ENCODE assay signal across 16 cellular contexts in the genomic region with DNA sequence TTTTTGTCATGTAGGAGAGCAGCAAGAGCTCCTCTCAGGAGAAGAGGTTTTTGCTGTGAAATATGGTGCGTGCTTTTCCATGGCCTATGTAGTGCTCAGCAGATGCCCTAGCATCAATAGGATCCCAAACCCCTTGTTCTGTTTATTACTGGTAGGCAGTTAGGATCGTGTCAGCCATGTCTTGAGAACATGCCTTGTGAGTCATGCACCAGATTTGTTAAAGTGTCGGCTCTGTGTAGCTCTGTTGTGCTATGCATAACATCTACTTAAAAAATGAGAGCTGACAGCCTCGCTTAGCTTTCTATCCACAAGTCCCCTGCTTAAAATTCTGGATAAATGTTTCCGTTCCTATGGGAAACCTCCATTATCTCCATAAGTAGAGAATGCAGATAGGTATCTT. TPM values are rescaled to one million over a fixed set of nuclear protein-coding genes. Genes with fewer than 3 reads are reported as not detected.
DNase-seq lines count a peak whose midpoint lies in the region; ATAC-seq and TF ChIP-seq lines count a peak whose summit lies in the region.
"Had no signal": no experiment of that assay in that cellular context is flagged by ENCODE, and none has a peak within 500 bp of the region (broad histone marks: within the 10 kb centered on the region; RNA-seq: fewer than 3 reads in every experiment).

No MANE protein-coding gene starts in this region.

- no peak for TF ChIP-seq CTCF in gastroesophageal sphincter (IDR thresholded peaks at IDR 0.05)

- TF ChIP-seq POLR2A in gastroesophageal sphincter (IDR thresholded peaks at IDR 0.05): no peak

- no peaks in the 10 kb centered on the region for H3F3A ChIP-seq in GM23248 (ENCODE audit: insufficient read depth)

- H3K79me2 ChIP-seq in GM23248 (ENCODE audit: insufficient read depth): peaks cover 33% of the 10 kb centered on the region

- ATAC-seq in stimulated activated effector memory CD8-positive, alpha-beta T cell treated with anti-CD3 and anti-CD28 coated beads, Interleukin-12 subunit alpha, Interleukin-12 subunit beta, amount 100 ng/mL, for 72 hours: no peak
- ATAC-seq in HG03442 (IDR thresholded peaks at IDR 0.05; ENCODE audit: unreplicated experiment) (no peak), gastroesophageal sphincter (no peak)
- ATAC-seq: GM12878; naive thymus-derived CD8-positive, alpha-beta T cell had no signal

- 61% methylated on average over 5 of the region's 5 CpGs for WGBS in GM23248 (ENCODE audit: low coverage in 1 of 2, low lambda C conversion rate in 2 of 2, missing lambda C conversion rate in 2 of 2), 2 experiments
- 30 to 53% methylated on average over 2 to 3 of the region's 5 CpGs for WGBS in gastroesophageal sphincter (ENCODE audit: low coverage in 1 of 2), 2 donors

- no peaks in the 10 kb centered on the region for H4K20me1 ChIP-seq in GM23248 (ENCODE audit: insufficient read depth)

- H2AFZ ChIP-seq in GM23248: peak overlapping the region; percentile 38; the same call in 1 of the 2 replicates

- no peak overlapping the region for H3K9ac ChIP-seq in GM23248

- no peaks in the 10 kb centered on the region for H3K9me3 ChIP-seq in GM23248 (ENCODE audit: low read depth)
- H3K9me3 ChIP-seq in gastroesophageal sphincter: peaks cover 0 to 3% (median 0%) of the 10 kb centered on the region in 3 donors

- H3K36me3 Mint-ChIP-seq in stimulated activated effector memory CD8-positive, alpha-beta T cell treated with anti-CD3 and anti-CD28 coated beads, Interleukin-12 subunit alpha, Interleukin-12 subunit beta, amount 100 ng/mL, for 72 hours: peaks cover 12% of the 10 kb centered on the region
- H3K36me3 Mint-ChIP-seq: naive thymus-derived CD8-positive, alpha-beta T cell had no signal

- TF ChIP-seq EP300 in gastroesophageal sphincter (IDR thresholded peaks at IDR 0.05): no peak

- H3K27ac ChIP-seq in GM23248: 0 out of 2 replicates have a peak overlapping the region, but pooled peaks have one; percentile 9
- H3K27ac ChIP-seq in gastroesophageal sphincter: peak overlapping the region in 1 of 4 donors; percentile 9

- no peaks in the 10 kb centered on the region for H3K27me3 ChIP-seq in GM23248 (replicated peaks; ENCODE audit: insufficient read depth)
- no peaks in the 10 kb centered on the region for H3K27me3 ChIP-seq in gastroesophageal sphincter
- H3K27me3 ChIP-seq: transverse colon had no signal

- H3K36me3 ChIP-seq in GM23248 (ENCODE audit: low read depth) (no peaks in the 10 kb centered on the region), gastroesophageal sphincter (no peaks in the 10 kb centered on the region)
- H3K36me3 ChIP-seq: transverse colon had no signal

- no peaks in the 10 kb centered on the region for H3K9me2 ChIP-seq in GM23248 (ENCODE audit: insufficient read depth)

- peaks cover 11% of the 10 kb centered on the region; the same call in 1 of the 2 replicates for H3K4me1 ChIP-seq in GM23248 (ENCODE audit: insufficient read depth)
- H3K4me1 ChIP-seq in gastroesophageal sphincter: peaks cover 0 to 24% (median 0%) of the 10 kb centered on the region in 3 donors

- H3K4me3 ChIP-seq in GM23248 (no peak overlapping the region), gastroesophageal sphincter (no peak overlapping the region)
- H3K4me3 ChIP-seq: GM12878, transverse colon had no signal

- H3K27ac Mint-ChIP-seq in stimulated activated effector memory CD8-positive, alpha-beta T cell treated with anti-CD3 and anti-CD28 coated beads, Interleukin-12 subunit alpha, Interleukin-12 subunit beta, amount 100 ng/mL, for 72 hours: peak overlapping the region; percentile 54

- DNase-seq in GM23248: peak; percentile 71
- peak; percentile 14 for DNase-seq in amniotic stem cell (lab: John Stamatoyannopoulos, UW)
- DNase-seq in hepatic stellate cell (ENCODE audit: low spot score): peak; percentile 38
- no peak for DNase-seq in stimulated activated effector memory CD8-positive, alpha-beta T cell treated with anti-CD3 and anti-CD28 coated beads, Interleukin-12 subunit alpha, Interleukin-12 subunit beta, amount 100 ng/mL, for 72 hours (ENCODE audit: low spot score in 2 of 2)
- no peak for DNase-seq in MV-4-11 (lab: John Stamatoyannopoulos, UW)
- no peak for DNase-seq in SIG-M5 (lab: John Stamatoyannopoulos, UW)
- DNase-seq: activated CD4-positive, alpha-beta T cell treated with anti-CD3 and anti-CD28 coated beads, Interleukin-2, amount 50 U/mL, for 1 hour; central memory CD4-positive, alpha-beta T cell; naive thymus-derived CD8-positive, alpha-beta T cell; NCI-H2171; transverse colon had no signal

- in situ Hi-C loops in GM23248 (cut with MboI): no loop called here

- H3K4me1 Mint-ChIP-seq in stimulated activated effector memory CD8-positive, alpha-beta T cell treated with anti-CD3 and anti-CD28 coated beads, Interleukin-12 subunit alpha, Interleukin-12 subunit beta, amount 100 ng/mL, for 72 hours: peaks cover 22% of the 10 kb centered on the region

- no peak overlapping the region for H3K4me3 Mint-ChIP-seq in stimulated activated effector memory CD8-positive, alpha-beta T cell treated with anti-CD3 and anti-CD28 coated beads, Interleukin-12 subunit alpha, Interleukin-12 subunit beta, amount 100 ng/mL, for 72 hours

- H3K9me3 Mint-ChIP-seq in stimulated activated effector memory CD8-positive, alpha-beta T cell treated with anti-CD3 and anti-CD28 coated beads, Interleukin-12 subunit alpha, Interleukin-12 subunit beta, amount 100 ng/mL, for 72 hours: peaks cover 5% of the 10 kb centered on the region

- no peak overlapping the region for H3K4me2 ChIP-seq in GM23248 (ENCODE audit: unreplicated experiment)

RNA-seq across cellular contexts. Expression of a gene that starts 4.4 kb away (rescaled TPM):
- 75.1 and 84.5 TPM in 2 replicates for total RNA-seq in GM23248 (2014; rRNA removed; shearing (Covaris generic))
- polyA plus RNA-seq in GM23248 (2016; fragmentation: Nextera tagmentation; extraction: Ambion mirVana): 129 and 131 TPM in 2 replicates
- 10 to 100 TPM; 37.9 to 61.6 (median 49.0) TPM for total RNA-seq in gastroesophageal sphincter

RNA-seq across cellular contexts. Expression of a gene that starts 18.5 kb away (rescaled TPM):
- not detected in 2 replicates for total RNA-seq in GM23248 (2014; rRNA removed; shearing (Covaris generic))
- 0.05 and 0.06 TPM in 2 replicates for polyA plus RNA-seq in GM23248 (2016; fragmentation: Nextera tagmentation; extraction: Ambion mirVana)
- under 1 TPM in 2 of 4 donors, not detected in 2; 0.78 to 0.81 TPM for total RNA-seq in gastroesophageal sphincter
- total RNA-seq: GM12878; kidney epithelial cell; naive thymus-derived CD8-positive, alpha-beta T cell; T-helper 2 cell treated with Interferon-gamma antibody and Interleukin-4, amounts not matched to agents 100 ng/mL and 5 ng/mL, for 36 hours had no signal
- polyA plus RNA-seq: naive thymus-derived CD8-positive, alpha-beta T cell had no signal

RNA-seq across cellular contexts. Expression of a gene that starts 50.0 kb away (rescaled TPM):
- total RNA-seq in GM23248 (2014; rRNA removed; shearing (Covaris generic)): 120 and 127 TPM in 2 replicates
- polyA plus RNA-seq in GM23248 (2016; fragmentation: Nextera tagmentation; extraction: Ambion mirVana): 74.8 and 80.2 TPM in 2 replicates
- total RNA-seq in gastroesophageal sphincter: 10 to 100 TPM; 35.6 to 73.2 (median 47.4) TPM

Comparison
In these comparisons a context has a peak if more than half of its experiments do, and no peak if none do; other contexts are left out.
1. DNase-seq: peak in GM23248 (single experiment), amniotic stem cell (single experiment) and hepatic stellate cell (single experiment); none in stimulated activated effector memory CD8-positive, alpha-beta T cell treated with anti-CD3 and anti-CD28 coated beads, Interleukin-12 subunit alpha, Interleukin-12 subunit beta, amount 100 ng/mL, for 72 hours (0 of 2), MV-4-11 (single experiment) and SIG-M5 (single experiment).